In genomic region chrX:8075606-8076005, GRCh38 we compare ENCODE assay signal across 35 cellular contexts.
"Had no signal": no experiment of that assay in that cellular context is flagged by ENCODE, and none has a peak within 500 bp of the region (broad histone marks: within the 10 kb centered on the region; RNA-seq: fewer than 3 reads in every experiment).

No MANE protein-coding gene starts in this region.

- H3K27ac ChIP-seq: adrenal gland, body of pancreas, brain microvascular endothelial cell, breast epithelium, VCaP had no signal

- H3K9me3 ChIP-seq: adrenal gland, body of pancreas, breast epithelium had no signal

- FAIRE-seq: TTC549 had no signal

- H3K9me3 Mint-ChIP-seq: activated CD4-positive, alpha-beta memory T cell treated with anti-CD3 and anti-CD28 coated beads for 36 hours; activated CD4-positive, alpha-beta T cell treated with anti-CD3 and anti-CD28 coated beads, Interleukin-2, amount 10 ng/mL, durations not matched to agents 24 days and 14 days; activated CD8-positive, alpha-beta T cell treated with anti-CD3 and anti-CD28 coated beads for 36 hours; activated naive CD4-positive, alpha-beta T cell treated with anti-CD3 and anti-CD28 coated beads, Interleukin-2, amount 10 ng/mL, durations not matched to agents 7 days and 5 days; activated naive CD4-positive, alpha-beta T cell treated with anti-CD3 and anti-CD28 coated beads, Interleukin-2, amount 50 U/mL, for 24 hours; activated naive CD8-positive, alpha-beta T cell treated with anti-CD3 and anti-CD28 coated beads for 36 hours; activated T-cell treated with anti-CD3 and anti-CD28 coated beads, Interleukin-2, amount 50 U/mL, for 4 hours; activated T-helper 1 cell treated with anti-CD3 and anti-CD28 coated beads, Interleukin-12 subunit alpha, Interleukin-12 subunit beta, Interleukin-2, Interleukin-4 antibody, amounts not matched to agents 30 ng/mL and 10 ng/mL and 1 ng/mL, durations not matched to agents 14 hours and 24 hours and 36 hours; activated T-helper 2 cell treated with anti-CD3 and anti-CD28 coated beads, Interferon-gamma antibody, Interleukin-2, Interleukin-4, amounts not matched to agents 10 μg/mL and 5 μg/mL and 100 μg/mL, durations not matched to agents 14 hours and 24 hours and 36 hours; T-helper 1 cell treated with Interleukin-12 subunit alpha and Interleukin-12 subunit beta and Interleukin-4 antibody, amounts not matched to agents 30 μg/mL and 1 μg/mL, for 36 hours; T-helper 2 cell treated with Interferon-gamma antibody and Interleukin-4, amounts not matched to agents 5 μg/mL and 100 μg/mL, for 36 hours had no signal

- H3K4me1 ChIP-seq: adrenal gland, body of pancreas, breast epithelium had no signal

- H3K4me1 Mint-ChIP-seq: activated B cell treated with CpG ODN at 0.5 μM for 24 hours; activated CD4-positive, alpha-beta T cell treated with anti-CD3 and anti-CD28 coated beads, Interleukin-2, amount 10 ng/mL, durations not matched to agents 24 days and 14 days; activated naive CD4-positive, alpha-beta T cell treated with anti-CD3 and anti-CD28 coated beads, Interleukin-2, amount 10 ng/mL, durations not matched to agents 7 days and 5 days; activated naive CD4-positive, alpha-beta T cell treated with anti-CD3 and anti-CD28 coated beads, Interleukin-2, amount 50 U/mL, for 24 hours; activated naive CD8-positive, alpha-beta T cell treated with anti-CD3 and anti-CD28 coated beads for 36 hours had no signal

- H3K36me3 Mint-ChIP-seq: activated CD4-positive, alpha-beta memory T cell treated with anti-CD3 and anti-CD28 coated beads for 36 hours; activated naive CD4-positive, alpha-beta T cell treated with anti-CD3 and anti-CD28 coated beads, Interleukin-2, amount 10 ng/mL, durations not matched to agents 7 days and 5 days; activated naive CD4-positive, alpha-beta T cell treated with anti-CD3 and anti-CD28 coated beads, Interleukin-2, amount 50 U/mL, for 24 hours had no signal

- H3K27me3 Mint-ChIP-seq: activated B cell treated with CpG ODN at 0.5 μM for 24 hours; activated CD4-positive, alpha-beta memory T cell treated with anti-CD3 and anti-CD28 coated beads for 36 hours; activated CD4-positive, alpha-beta T cell treated with anti-CD3 and anti-CD28 coated beads, Interleukin-2, amount 10 ng/mL, durations not matched to agents 24 days and 14 days; activated CD8-positive, alpha-beta T cell treated with anti-CD3 and anti-CD28 coated beads for 36 hours; activated naive CD4-positive, alpha-beta T cell treated with anti-CD3 and anti-CD28 coated beads, Interleukin-2, amount 10 ng/mL, durations not matched to agents 7 days and 5 days; activated naive CD4-positive, alpha-beta T cell treated with anti-CD3 and anti-CD28 coated beads, Interleukin-2, amount 50 U/mL, for 24 hours; activated naive CD8-positive, alpha-beta T cell treated with anti-CD3 and anti-CD28 coated beads for 36 hours had no signal

- H3K4me3 ChIP-seq: adrenal gland, body of pancreas, breast epithelium had no signal

- H3K27ac Mint-ChIP-seq: activated B cell treated with CpG ODN at 0.5 μM for 24 hours; activated CD4-positive, alpha-beta memory T cell treated with anti-CD3 and anti-CD28 coated beads for 36 hours; activated CD4-positive, alpha-beta T cell treated with anti-CD3 and anti-CD28 coated beads, Interleukin-2, amount 10 ng/mL, durations not matched to agents 24 days and 14 days; activated CD8-positive, alpha-beta T cell treated with anti-CD3 and anti-CD28 coated beads for 36 hours; activated naive CD4-positive, alpha-beta T cell treated with anti-CD3 and anti-CD28 coated beads, Interleukin-2, amount 10 ng/mL, durations not matched to agents 7 days and 5 days; activated naive CD4-positive, alpha-beta T cell treated with anti-CD3 and anti-CD28 coated beads, Interleukin-2, amount 50 U/mL, for 24 hours; activated naive CD8-positive, alpha-beta T cell treated with anti-CD3 and anti-CD28 coated beads for 36 hours; activated T-cell treated with anti-CD3 and anti-CD28 coated beads, Interleukin-2, amount 50 U/mL, for 72 hours; activated T-helper 1 cell treated with anti-CD3 and anti-CD28 coated beads, Interleukin-12 subunit alpha, Interleukin-12 subunit beta, Interleukin-2, Interleukin-4 antibody, amounts not matched to agents 30 ng/mL and 10 ng/mL and 1 ng/mL, durations not matched to agents 14 hours and 24 hours and 36 hours; activated T-helper 2 cell treated with anti-CD3 and anti-CD28 coated beads, Interferon-gamma antibody, Interleukin-2, Interleukin-4, amounts not matched to agents 10 μg/mL and 5 μg/mL and 100 μg/mL, durations not matched to agents 14 hours and 24 hours and 36 hours; T-helper 1 cell treated with Interleukin-12 subunit alpha and Interleukin-12 subunit beta and Interleukin-4 antibody, amounts not matched to agents 30 μg/mL and 1 μg/mL, for 36 hours; T-helper 2 cell treated with Interferon-gamma antibody and Interleukin-4, amounts not matched to agents 5 μg/mL and 100 μg/mL, for 36 hours had no signal

- H3K4me3 Mint-ChIP-seq: activated B cell treated with CpG ODN at 0.5 μM for 24 hours; activated CD4-positive, alpha-beta memory T cell treated with anti-CD3 and anti-CD28 coated beads for 36 hours; activated CD4-positive, alpha-beta T cell treated with anti-CD3 and anti-CD28 coated beads, Interleukin-2, amount 10 ng/mL, durations not matched to agents 24 days and 14 days; activated CD8-positive, alpha-beta T cell treated with anti-CD3 and anti-CD28 coated beads for 36 hours; activated naive CD4-positive, alpha-beta T cell treated with anti-CD3 and anti-CD28 coated beads, Interleukin-2, amount 10 ng/mL, durations not matched to agents 7 days and 5 days; activated naive CD4-positive, alpha-beta T cell treated with anti-CD3 and anti-CD28 coated beads, Interleukin-2, amount 50 U/mL, for 24 hours; activated naive CD8-positive, alpha-beta T cell treated with anti-CD3 and anti-CD28 coated beads for 36 hours; activated T-cell treated with anti-CD3 and anti-CD28 coated beads, Interleukin-2, amount 50 U/mL, for 4 hours; activated T-cell treated with anti-CD3 and anti-CD28 coated beads, Interleukin-2, amount 50 U/mL, for 72 hours; activated T-helper 1 cell treated with anti-CD3 and anti-CD28 coated beads, Interleukin-12 subunit alpha, Interleukin-12 subunit beta, Interleukin-2, Interleukin-4 antibody, amounts not matched to agents 30 ng/mL and 10 ng/mL and 1 ng/mL, durations not matched to agents 14 hours and 24 hours and 36 hours; T-helper 1 cell treated with Interleukin-12 subunit alpha and Interleukin-12 subunit beta and Interleukin-4 antibody, amounts not matched to agents 30 μg/mL and 1 μg/mL, for 36 hours; T-helper 2 cell treated with Interferon-gamma antibody and Interleukin-4, amounts not matched to agents 5 μg/mL and 100 μg/mL, for 36 hours had no signal

- H3K36me3 ChIP-seq: adrenal gland, brain microvascular endothelial cell, breast epithelium had no signal

- ATAC-seq: activated CD8-positive, alpha-beta T cell treated with anti-CD3 and anti-CD28 coated beads for 36 hours; activated T-cell treated with anti-CD3 and anti-CD28 coated beads, Interleukin-2, amount 50 U/mL, for 4 hours; activated T-cell treated with anti-CD3 and anti-CD28 coated beads, Interleukin-2, amount 50 U/mL, for 72 hours; body of pancreas had no signal

- DNase-seq: activated B cell treated with CpG ODN at 0.5 μM for 24 hours; activated CD4-positive, alpha-beta memory T cell treated with anti-CD3 and anti-CD28 coated beads for 36 hours; activated CD4-positive, alpha-beta T cell treated with anti-CD3 and anti-CD28 coated beads for 4 hours; activated CD4-positive, alpha-beta T cell treated with anti-CD3 and anti-CD28 coated beads, Interleukin-2, amount 10 ng/mL, durations not matched to agents 24 days and 14 days; activated CD4-positive, alpha-beta T cell treated with anti-CD3 and anti-CD28 coated beads, Interleukin-2, amount 50 U/mL, for 1 hour; activated CD4-positive, alpha-beta T cell treated with anti-CD3 and anti-CD28 coated beads, Interleukin-2, amount 50 U/mL, for 4 hours; activated CD4-positive, CD25-positive, alpha-beta regulatory T cell treated with anti-CD3 and anti-CD28 coated beads, Interleukin-2, amount 50 U/mL, for 72 hours; activated CD8-positive, alpha-beta memory T cell treated with anti-CD3 and anti-CD28 coated beads, Interleukin-2, amount 50 U/mL, for 4 hours; activated CD8-positive, alpha-beta T cell treated with anti-CD3 and anti-CD28 coated beads for 36 hours; activated effector memory CD4-positive, alpha-beta T cell treated with Interleukin-2 at 50 U/mL for 16 hours; activated gamma-delta T cell; activated naive CD4-positive, alpha-beta T cell treated with anti-CD3 and anti-CD28 coated beads, Interleukin-2, amount 10 ng/mL, durations not matched to agents 7 days and 5 days; activated naive CD4-positive, alpha-beta T cell treated with Interleukin-2 at 50 U/mL for 16 hours; activated naive CD8-positive, alpha-beta T cell treated with anti-CD3 and anti-CD28 coated beads for 36 hours; activated T-cell treated with anti-CD3 and anti-CD28 coated beads for 4 hours; activated T-cell treated with anti-CD3 and anti-CD28 coated beads, Interleukin-2, amount 50 U/mL, for 1 hour; activated T-cell treated with anti-CD3 and anti-CD28 coated beads, Interleukin-2, amount 50 U/mL, for 4 hours; activated T-cell treated with anti-CD3 and anti-CD28 coated beads, Interleukin-2, amount 50 U/mL, for 72 hours; adrenal gland; amniotic stem cell; aorta; body of pancreas; brain microvascular endothelial cell; central memory CD4-positive, alpha-beta T cell; T-helper 1 cell; T-helper 2 cell; T-helper 9 cell had no signal

- H3K27me3 ChIP-seq: adrenal gland, body of pancreas, brain microvascular endothelial cell, breast epithelium had no signal
